In genomic region chrX:133248177-133248576, GRCh38 we compare ENCODE assay signal across 37 cellular contexts. TPM values are rescaled to one million over a fixed set of nuclear protein-coding genes. Genes with fewer than 3 reads are reported as not detected.
"Had no signal": no experiment of that assay in that cellular context is flagged by ENCODE, and none has a peak within 500 bp of the region (broad histone marks: within the 10 kb centered on the region; RNA-seq: fewer than 3 reads in every experiment).

No MANE protein-coding gene starts in this region.

- H3K9me3 Mint-ChIP-seq: activated T-helper 17 cell treated with anti-CD3 and anti-CD28 coated beads, Interleukin-2, amount 50 U/mL, for 72 hours; effector memory CD8-positive, alpha-beta T cell had no signal

- H3K27me3 ChIP-seq: brain microvascular endothelial cell, esophagus squamous epithelium had no signal

- H3K27ac ChIP-seq: brain microvascular endothelial cell, esophagus squamous epithelium, WERI-Rb-1 had no signal

- H3K4me1 Mint-ChIP-seq: activated B cell treated with CpG ODN at 0.5 μM for 24 hours; activated T-helper 17 cell treated with anti-CD3 and anti-CD28 coated beads, Interleukin-2, amount 50 U/mL, for 72 hours; T-helper 17 cell had no signal

- H3K4me1 ChIP-seq: esophagus squamous epithelium had no signal

- ATAC-seq: activated CD4-positive, CD25-positive, alpha-beta regulatory T cell treated with anti-CD3 and anti-CD28 coated beads, Interleukin-2, amount 50 U/mL, for 24 hours; activated CD8-positive, alpha-beta T cell treated with anti-CD3 and anti-CD28 coated beads for 36 hours; activated T-cell treated with anti-CD3 and anti-CD28 coated beads, Interleukin-2, amount 50 U/mL, for 4 hours; activated T-helper 17 cell treated with anti-CD3 and anti-CD28 coated beads, Interleukin-2, amount 50 U/mL, for 72 hours; effector memory CD8-positive, alpha-beta T cell; T-helper 17 cell had no signal

- H3K27ac Mint-ChIP-seq: activated B cell treated with CpG ODN at 0.5 μM for 24 hours; activated CD8-positive, alpha-beta T cell treated with anti-CD3 and anti-CD28 coated beads for 36 hours; activated naive CD8-positive, alpha-beta T cell; activated T-helper 17 cell treated with anti-CD3 and anti-CD28 coated beads, Interleukin-2, amount 50 U/mL, for 72 hours; effector memory CD8-positive, alpha-beta T cell; T-helper 17 cell; T-helper 2 cell treated with Interferon-gamma antibody and Interleukin-4, amounts not matched to agents 5 μg/mL and 100 μg/mL, for 36 hours had no signal

- H3K27me3 Mint-ChIP-seq: activated B cell treated with CpG ODN at 0.5 μM for 24 hours; activated CD8-positive, alpha-beta T cell treated with anti-CD3 and anti-CD28 coated beads for 36 hours; activated naive CD8-positive, alpha-beta T cell; activated T-helper 17 cell treated with anti-CD3 and anti-CD28 coated beads, Interleukin-2, amount 50 U/mL, for 72 hours; T-helper 17 cell had no signal

- FAIRE-seq: astrocyte, colon had no signal

- H3K4me3 Mint-ChIP-seq: activated B cell treated with CpG ODN at 0.5 μM for 24 hours; activated CD8-positive, alpha-beta T cell treated with anti-CD3 and anti-CD28 coated beads for 36 hours; activated naive CD8-positive, alpha-beta T cell; activated T-cell treated with anti-CD3 and anti-CD28 coated beads, Interleukin-2, amount 50 U/mL, for 4 hours; activated T-helper 17 cell treated with anti-CD3 and anti-CD28 coated beads, Interleukin-2, amount 50 U/mL, for 72 hours; effector memory CD8-positive, alpha-beta T cell; T-helper 17 cell; T-helper 2 cell treated with Interferon-gamma antibody and Interleukin-4, amounts not matched to agents 5 μg/mL and 100 μg/mL, for 36 hours had no signal

- H3K4me3 ChIP-seq: esophagus squamous epithelium had no signal

- H3K36me3 ChIP-seq: brain microvascular endothelial cell, esophagus squamous epithelium, WERI-Rb-1 had no signal

- DNase-seq: activated B cell treated with CpG ODN at 0.5 μM for 24 hours; activated CD4-positive, alpha-beta T cell treated with anti-CD3 and anti-CD28 coated beads for 48 hours; activated CD4-positive, alpha-beta T cell treated with anti-CD3 and anti-CD28 coated beads, Interleukin-2, amount 50 U/mL, for 1 hour; activated CD4-positive, alpha-beta T cell treated with anti-CD3 and anti-CD28 coated beads, Interleukin-2, amount 50 U/mL, for 48 hours; activated CD8-positive, alpha-beta memory T cell treated with anti-CD3 and anti-CD28 coated beads for 24 hours; activated CD8-positive, alpha-beta T cell treated with anti-CD3 and anti-CD28 coated beads for 36 hours; activated effector memory CD4-positive, alpha-beta T cell treated with Interleukin-2 at 50 U/mL for 16 hours; activated gamma-delta T cell treated with Interleukin-2 at 50 U/mL for 16 hours; activated naive CD4-positive, alpha-beta T cell treated with anti-CD3 and anti-CD28 coated beads, Interleukin-2, amount 50 U/mL, for 16 hours; activated naive CD4-positive, alpha-beta T cell treated with Interleukin-2 at 50 U/mL for 16 hours; activated T-cell treated with anti-CD3 and anti-CD28 coated beads, Interleukin-2, amount 50 U/mL, for 4 hours; amniotic stem cell; anterior cingulate cortex; brain microvascular endothelial cell; cortex of kidney; dermis blood vessel endothelial cell; effector CD4-positive, alpha-beta T cell; effector memory CD8-positive, alpha-beta T cell; erythroblast; esophagus squamous epithelium; foreskin melanocyte; T-helper 1 cell; T-helper 17 cell; T1000; WERI-Rb-1 had no signal

RNA-seq across cellular contexts. Expression of gene TFDP3, which starts 30.0 kb away (rescaled TPM):
- total RNA-seq: activated B cell treated with CpG ODN at 0.5 μM for 24 hours; activated CD8-positive, alpha-beta T cell treated with anti-CD3 and anti-CD28 coated beads for 36 hours; activated T-cell treated with anti-CD3 and anti-CD28 coated beads, Interleukin-2, amount 50 U/mL, for 4 hours; activated T-helper 17 cell treated with anti-CD3 and anti-CD28 coated beads, Interleukin-2, amount 50 U/mL, for 72 hours; astrocyte; bronchial epithelial cell; cardiac septum; chondrocyte; dermis blood vessel endothelial cell; esophagus squamous epithelium; fibroblast of lung; fibroblast of villous mesenchyme; T-helper 17 cell had no signal
- polyA plus RNA-seq: adipose tissue, fibroblast of lung had no signal
